Comparison of ENCODE assay signal across 24 cellular contexts in genomic region chr1:100703052-100703451, GRCh38.
"Had no signal": no experiment of that assay in that cellular context is flagged by ENCODE, and none has a peak within 500 bp of the region (broad histone marks: within the 10 kb centered on the region; RNA-seq: fewer than 3 reads in every experiment).

No MANE protein-coding gene starts in this region.

- H3K4me1 ChIP-seq: gastrocnemius medialis, right lobe of liver, suprapubic skin, thyroid gland, vagina had no signal

- H3K4me3 Mint-ChIP-seq: dendritic cell treated with granulocyte-macrophage colony-stimulating factor and Interleukin-4, amounts not matched to agents 40 ng/mL and 50 ng/mL, for 4 days; memory B cell; natural killer cell; neural crest cell; stimulated activated naive CD8-positive, alpha-beta T cell treated with anti-CD3 and anti-CD28 coated beads, Interleukin-15, amount 100 ng/mL, for 72 hours had no signal

- H3K36me3 Mint-ChIP-seq: memory B cell, natural killer cell had no signal

- H3K36me3 ChIP-seq: gastrocnemius medialis, ovary, right lobe of liver, suprapubic skin, thyroid gland, vagina had no signal

- ATAC-seq: esophagus mucosa; gastrocnemius medialis; left lobe of liver; natural killer cell; stimulated activated naive CD8-positive, alpha-beta T cell treated with anti-CD3 and anti-CD28 coated beads, Interleukin-15, amount 100 ng/mL, for 72 hours had no signal

- H3K9me3 ChIP-seq: gastrocnemius medialis, ovary, right lobe of liver, suprapubic skin, thyroid gland, vagina had no signal

- H3K27me3 ChIP-seq: gastrocnemius medialis, ovary, right lobe of liver, suprapubic skin, thyroid gland, vagina had no signal

- DNase-seq: cerebellar nuclear complex; foreskin fibroblast; gastrocnemius medialis; kidney; natural killer cell; ovary; right lobe of liver; small intestine; stimulated activated CD4-positive, alpha-beta T cell treated with anti-CD3 and anti-CD28 coated beads, Interleukin-12 subunit alpha, Interleukin-12 subunit beta, amount 100 ng/mL, for 4 hours; stimulated activated CD4-positive, alpha-beta T cell treated with anti-CD3 and anti-CD28 coated beads, Interleukin-1b, Interleukin-23, amount 100 ng/mL, for 48 hours; stimulated activated CD4-positive, alpha-beta T cell treated with anti-CD3 and anti-CD28 coated beads, Interleukin-4, amount 100 ng/mL, for 1 hour; stimulated activated CD8-positive, alpha-beta memory T cell treated with anti-CD3 and anti-CD28 coated beads, Interleukin-4, amount 100 ng/mL, for 48 hours; stimulated activated naive CD4-positive, alpha-beta T cell; stimulated activated naive CD8-positive, alpha-beta T cell treated with anti-CD3 and anti-CD28 coated beads, Interleukin-15, amount 100 ng/mL, for 72 hours; thyroid gland had no signal

- H3K4me3 ChIP-seq: gastrocnemius medialis, lung, ovary, right lobe of liver, suprapubic skin, thyroid gland, vagina had no signal

- H3K27ac ChIP-seq: epithelial cell of prostate, gastrocnemius medialis, ovary, right lobe of liver, suprapubic skin, thyroid gland, vagina had no signal

- H3K27me3 Mint-ChIP-seq: dendritic cell treated with granulocyte-macrophage colony-stimulating factor and Interleukin-4, amounts not matched to agents 40 ng/mL and 50 ng/mL, for 4 days had no signal

- H3K27ac Mint-ChIP-seq: dendritic cell treated with granulocyte-macrophage colony-stimulating factor and Interleukin-4, amounts not matched to agents 40 ng/mL and 50 ng/mL, for 4 days; memory B cell; natural killer cell had no signal

- H3K4me1 Mint-ChIP-seq: memory B cell; natural killer cell; stimulated activated naive CD8-positive, alpha-beta T cell treated with anti-CD3 and anti-CD28 coated beads, Interleukin-15, amount 100 ng/mL, for 72 hours had no signal
